Comparison of ENCODE assay signal across 8 cellular contexts in the genomic region with DNA sequence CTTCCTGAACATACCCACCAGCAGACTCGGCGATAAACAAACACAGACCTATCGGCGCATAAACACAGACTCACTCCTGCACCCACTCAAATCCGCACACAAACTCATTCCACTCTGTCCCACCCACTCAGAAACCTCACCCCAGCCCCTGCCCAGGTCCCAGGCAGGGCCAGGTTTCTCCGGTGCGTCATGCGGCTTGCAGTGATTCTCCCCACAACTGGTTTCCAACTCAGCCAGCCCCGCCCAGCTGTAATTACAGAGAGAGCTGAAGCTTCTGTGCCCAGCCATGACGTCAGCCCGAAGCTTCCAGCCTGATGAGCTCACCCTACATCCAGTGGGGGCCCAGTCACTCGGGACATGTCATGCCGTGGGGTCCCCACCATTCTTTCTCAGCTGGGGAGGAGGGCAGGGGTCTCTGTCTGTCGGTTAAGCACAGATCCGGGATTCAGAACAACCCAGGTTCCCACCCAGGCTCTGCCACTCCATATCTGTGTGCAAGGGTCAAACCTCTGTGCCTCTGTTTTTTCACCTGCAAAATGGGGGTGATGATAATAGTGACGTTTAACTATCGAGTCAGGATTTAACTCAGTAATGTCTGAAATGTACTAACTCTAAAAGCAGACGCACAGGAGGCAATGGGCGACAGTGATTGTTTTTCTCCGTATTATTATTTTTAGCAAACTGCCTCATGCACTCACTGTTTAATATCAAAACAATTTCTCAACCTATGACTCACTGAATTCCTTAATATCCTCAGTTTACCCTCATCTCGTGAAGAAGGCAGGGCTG. TPM values are rescaled to one million over a fixed set of nuclear protein-coding genes. Genes with fewer than 3 reads are reported as not detected.
DNase-seq lines count a peak whose midpoint lies in the region; ATAC-seq and TF ChIP-seq lines count a peak whose summit lies in the region.

No MANE protein-coding gene starts in this region.

- H3K27ac Mint-ChIP-seq in CD8-positive, alpha-beta memory T cell: no peak overlapping the region

- POLR2A ChIA-PET in HEK293 (lab: Yijun Ruan, JAX): no interaction called here
- POLR2A ChIA-PET in CD8-positive, alpha-beta memory T cell (lab: Charles Lee): no interaction called here

- CTCF ChIA-PET in HEK293 (lab: Yijun Ruan, JAX): interaction anchor here (0.8 kb wide), 1 partner anchor 20 kb away, joined by 3 read pairs; no protein-coding TSS in a partner anchor
- CTCF ChIA-PET in CD8-positive, alpha-beta memory T cell (lab: Charles Lee): no interaction called here

- no peak for TF ChIP-seq CTCF in HEK293 (tag by site-specific recombination; IDR thresholded peaks at IDR 0.05)
- TF ChIP-seq CTCF in fibroblast of the aortic adventitia (IDR thresholded peaks at IDR 0.05; ENCODE audit: insufficient read depth, low read length): no peak
- TF ChIP-seq CTCF in omental fat pad (IDR thresholded peaks at IDR 0.05): no peak

- no peak overlapping the region for H3K4me3 Mint-ChIP-seq in CD8-positive, alpha-beta memory T cell

- H3K4me1 Mint-ChIP-seq in CD8-positive, alpha-beta memory T cell: no peaks in the 10 kb centered on the region

- H3K9me3 Mint-ChIP-seq in CD8-positive, alpha-beta memory T cell: peaks cover 0 to 3% (median 0%) of the 10 kb centered on the region in 5 donors

- H3K27me3 Mint-ChIP-seq in CD8-positive, alpha-beta memory T cell: peaks cover 10 to 15% of the 10 kb centered on the region in 2 donors

- peak; percentile 84 for ATAC-seq in omental fat pad (ENCODE audit: low FRiP score)
- no peak for ATAC-seq in GM18505 (IDR thresholded peaks at IDR 0.05; ENCODE audit: unreplicated experiment)
- no peak for ATAC-seq in HG02759 (IDR thresholded peaks at IDR 0.05; ENCODE audit: unreplicated experiment)
- no peak for ATAC-seq in HG03135 (IDR thresholded peaks at IDR 0.05; ENCODE audit: unreplicated experiment)

- H3K36me3 ChIP-seq in HEK293 (ENCODE audit: control insufficient read depth in 2 of 2, insufficient read depth in 1 of 2, low read length in 2 of 2): no peaks in the 10 kb centered on the region
- H3K36me3 ChIP-seq in CD8-positive, alpha-beta memory T cell (ENCODE audit: insufficient read depth, low read length): no peaks in the 10 kb centered on the region

- no peaks in the 10 kb centered on the region for H3K36me3 Mint-ChIP-seq in CD8-positive, alpha-beta memory T cell

- no peaks in the 10 kb centered on the region for H3K9me3 ChIP-seq in HEK293 (ENCODE audit: control insufficient read depth, insufficient read depth, low read depth, low read length)
- no peaks in the 10 kb centered on the region for H3K9me3 ChIP-seq in CD8-positive, alpha-beta memory T cell (ENCODE audit: low read length)

- DNase-seq in RPMI7951 (ENCODE audit: low read depth) (peak; percentile 65), fibroblast of the aortic adventitia (ENCODE audit: low read depth) (peak; percentile 92), omental fat pad (ENCODE audit: low spot score) (peak; percentile 84)
- no peak for DNase-seq in CD8-positive, alpha-beta memory T cell

- no peak for TF ChIP-seq POLR2A in GM18505 (IDR thresholded peaks at IDR 0.05; ENCODE audit: borderline replicate concordance, extremely low read depth, insufficient read depth, insufficient read length)

- H3K4me3 ChIP-seq in HEK293 (ENCODE audit: low read depth, low read length) (peak overlapping the region; percentile 28), fibroblast of the aortic adventitia (ENCODE audit: low read depth, low read length) (peak overlapping the region; percentile 55)
- H3K4me3 ChIP-seq in CD8-positive, alpha-beta memory T cell (ENCODE audit: low read length): no peak overlapping the region

- H3K27me3 ChIP-seq in CD8-positive, alpha-beta memory T cell (ENCODE audit: insufficient read depth, low read length, poor library complexity, severe bottlenecking): no peaks in the 10 kb centered on the region

- H3K4me1 ChIP-seq in HEK293 (ENCODE audit: control insufficient read depth, insufficient read depth, low read length): no peaks in the 10 kb centered on the region; the same call in 1 of the 2 replicates
- H3K4me1 ChIP-seq in CD8-positive, alpha-beta memory T cell (ENCODE audit: insufficient read depth, low read length): no peaks in the 10 kb centered on the region

- no peak overlapping the region for H3K27ac ChIP-seq in HEK293 (ENCODE audit: extremely low read depth, low read depth, low read length)
- H3K27ac ChIP-seq in CD8-positive, alpha-beta memory T cell (ENCODE audit: low read depth, low read length): no peak overlapping the region

TF ChIP-seq in HEK293, 187 proteins besides CTCF, POLR2A, EP300 and RAD21 (continues in another document):
- TF ChIP-seq ZIC2 (tag by site-specific recombination; IDR thresholded peaks at IDR 0.05) (0 out of 2 replicates have a peak, but pooled peaks have one; percentile 19), ZNF654 (tag by site-specific recombination; IDR thresholded peaks at IDR 0.05; ENCODE audit: low read depth) (no peak), ZNF2 (tag by site-specific recombination; IDR thresholded peaks at IDR 0.05) (peak; percentile 75; the same call in 1 of the 2 replicates), ZFHX2 (tag by site-specific recombination; conservative IDR thresholded peaks at IDR 0.05) (peak; percentile 95), ZNF146 (tag by site-specific recombination; IDR thresholded peaks at IDR 0.05) (no peak), BCL11A (tag by site-specific recombination; IDR thresholded peaks at IDR 0.05; ENCODE audit: low read depth) (0 out of 2 replicates have a peak, but pooled peaks have one; percentile 59), KLF1 (tag by site-specific recombination; IDR thresholded peaks at IDR 0.05) (peak; percentile 72), ZBTB7A (tag by site-specific recombination; IDR thresholded peaks at IDR 0.05; ENCODE audit: low read depth) (0 out of 2 replicates have a peak, but pooled peaks have one; percentile 18), ATF2 (tag by site-specific recombination; IDR thresholded peaks at IDR 0.05; ENCODE audit: low read depth) (peak; percentile 99), ZBTB17 (tag by site-specific recombination; IDR thresholded peaks at IDR 0.05) (peak; percentile 60; the same call in 1 of the 2 replicates), ZNF138 (tag by site-specific recombination; IDR thresholded peaks at IDR 0.05; ENCODE audit: borderline replicate concordance) (no peak), ZNF629 (tag by site-specific recombination; IDR thresholded peaks at IDR 0.05) (peak; percentile 99), RBAK (tag by site-specific recombination; IDR thresholded peaks at IDR 0.05) (no peak), ZBTB20 (tag by site-specific recombination; IDR thresholded peaks at IDR 0.05) (0 out of 2 replicates have a peak, but pooled peaks have one; percentile 34)
- TF ChIP-seq, protein P1, sequence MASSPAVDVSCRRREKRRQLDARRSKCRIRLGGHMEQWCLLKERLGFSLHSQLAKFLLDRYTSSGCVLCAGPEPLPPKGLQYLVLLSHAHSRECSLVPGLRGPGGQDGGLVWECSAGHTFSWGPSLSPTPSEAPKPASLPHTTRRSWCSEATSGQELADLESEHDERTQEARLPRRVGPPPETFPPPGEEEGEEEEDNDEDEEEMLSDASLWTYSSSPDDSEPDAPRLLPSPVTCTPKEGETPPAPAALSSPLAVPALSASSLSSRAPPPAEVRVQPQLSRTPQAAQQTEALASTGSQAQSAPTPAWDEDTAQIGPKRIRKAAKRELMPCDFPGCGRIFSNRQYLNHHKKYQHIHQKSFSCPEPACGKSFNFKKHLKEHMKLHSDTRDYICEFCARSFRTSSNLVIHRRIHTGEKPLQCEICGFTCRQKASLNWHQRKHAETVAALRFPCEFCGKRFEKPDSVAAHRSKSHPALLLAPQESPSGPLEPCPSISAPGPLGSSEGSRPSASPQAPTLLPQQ (tag by site-specific recombination; IDR thresholded peaks at IDR 0.05): peak; percentile 89

RNA-seq across cellular contexts. Expression of gene HSPB8, which starts 2.3 kb away (rescaled TPM):
- total RNA-seq in RPMI7951 (2014; rRNA removed; shearing (Covaris generic)): 2.5 and 2.9 TPM in 2 replicates
- total RNA-seq in fibroblast of the aortic adventitia (ENCODE audit: low replicate concordance) (7.7 and 23.1 TPM in 2 replicates), omental fat pad (100 to 1,000 TPM in 2 of 4 donors, 10 to 100 TPM in 2; 32.7 to 136 (median 72.3) TPM)
- total RNA-seq in CD8-positive, alpha-beta memory T cell: not detected
- polyA plus RNA-seq in CD8-positive, alpha-beta memory T cell: not detected

Comparison
In these comparisons a context has a peak if more than half of its experiments do, and no peak if none do; other contexts are left out.
1. DNase-seq: peak in RPMI7951 (single experiment), fibroblast of the aortic adventitia (single experiment) and omental fat pad (single experiment); none in CD8-positive, alpha-beta memory T cell (0 of 5).